ENCODE assay signal across 13 cellular contexts in the genomic region with DNA sequence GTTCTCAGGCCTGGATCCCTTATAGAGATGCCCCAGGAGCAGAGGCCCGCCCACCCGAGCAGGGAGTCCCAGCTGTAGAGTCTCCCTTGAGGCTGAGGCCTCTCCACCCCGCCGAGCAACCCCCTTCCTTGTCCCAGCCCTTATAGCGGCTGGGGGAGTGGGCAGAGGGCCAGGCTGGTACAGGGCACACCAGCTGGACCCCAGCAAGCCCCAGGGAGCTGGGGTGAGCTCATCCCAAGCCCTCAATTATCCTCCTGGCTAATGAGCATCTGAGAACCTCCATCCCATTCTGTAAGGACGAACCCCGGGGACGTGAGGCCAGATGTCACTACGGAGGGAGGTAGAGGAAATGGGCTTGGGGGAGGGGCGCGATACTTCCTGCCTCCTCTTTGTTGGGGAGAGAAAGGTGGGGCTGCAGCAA. TPM values are rescaled to one million over a fixed set of nuclear protein-coding genes. Genes with fewer than 3 reads are reported as not detected.
DNase-seq lines count a peak whose midpoint lies in the region; ATAC-seq and TF ChIP-seq lines count a peak whose summit lies in the region.
"Had no signal": no experiment of that assay in that cellular context is flagged by ENCODE, and none has a peak within 500 bp of the region (broad histone marks: within the 10 kb centered on the region; RNA-seq: fewer than 3 reads in every experiment).

No MANE protein-coding gene starts in this region.

- no peaks in the 10 kb centered on the region for H3K9me3 Mint-ChIP-seq in IgD-negative memory B cell
- H3K9me3 Mint-ChIP-seq in activated CD8-positive, alpha-beta T cell treated with anti-CD3 and anti-CD28 coated beads, Interleukin-2, amount 10 ng/mL, durations not matched to agents 7 days and 5 days (ENCODE audit: insufficient read depth): no peaks in the 10 kb centered on the region
- no peaks in the 10 kb centered on the region for H3K9me3 Mint-ChIP-seq in memory B cell
- H3K9me3 Mint-ChIP-seq in chondrocyte (ENCODE audit: low read depth): no peaks in the 10 kb centered on the region
- H3K9me3 Mint-ChIP-seq: natural killer cell treated with Interleukin-12 subunit alpha and Interleukin-12 subunit beta and Interleukin-15 and Interleukin-18, amount 100 ng/mL, for 72 hours had no signal

- POLR2A ChIA-PET in activated CD8-positive, alpha-beta T cell treated with anti-CD3 and anti-CD28 coated beads, Interleukin-2, amount 10 ng/mL, durations not matched to agents 7 days and 5 days (lab: Charles Lee): no interaction called here

- H3K27me3 Mint-ChIP-seq in IgD-negative memory B cell: no peaks in the 10 kb centered on the region
- no peaks in the 10 kb centered on the region for H3K27me3 Mint-ChIP-seq in activated CD8-positive, alpha-beta T cell treated with anti-CD3 and anti-CD28 coated beads, Interleukin-2, amount 10 ng/mL, durations not matched to agents 7 days and 5 days (ENCODE audit: low read depth)
- H3K27me3 Mint-ChIP-seq in memory B cell: no peaks in the 10 kb centered on the region
- H3K27me3 Mint-ChIP-seq in chondrocyte (ENCODE audit: low read depth): no peaks in the 10 kb centered on the region

- no peak for ATAC-seq in activated CD8-positive, alpha-beta T cell treated with anti-CD3 and anti-CD28 coated beads, Interleukin-2, amount 10 ng/mL, durations not matched to agents 7 days and 5 days
- no peak for ATAC-seq in memory B cell (ENCODE audit: low read depth)
- ATAC-seq: natural killer cell treated with Interleukin-12 subunit alpha and Interleukin-12 subunit beta and Interleukin-15 and Interleukin-18, amount 100 ng/mL, for 72 hours had no signal

- H3K36me3 Mint-ChIP-seq in IgD-negative memory B cell (peaks cover 1% of the 10 kb centered on the region), memory B cell (no peaks in the 10 kb centered on the region), chondrocyte (ENCODE audit: low read depth) (no peaks in the 10 kb centered on the region)
- H3K36me3 Mint-ChIP-seq in activated CD8-positive, alpha-beta T cell treated with anti-CD3 and anti-CD28 coated beads, Interleukin-2, amount 10 ng/mL, durations not matched to agents 7 days and 5 days (ENCODE audit: low read depth): no peaks in the 10 kb centered on the region
- H3K36me3 Mint-ChIP-seq: natural killer cell treated with Interleukin-12 subunit alpha and Interleukin-12 subunit beta and Interleukin-15 and Interleukin-18, amount 100 ng/mL, for 72 hours had no signal

- H3K4me1 Mint-ChIP-seq in IgD-negative memory B cell: peaks cover 20 to 35% (median 20%) of the 10 kb centered on the region in 3 donors
- peaks cover 49% of the 10 kb centered on the region for H3K4me1 Mint-ChIP-seq in activated CD8-positive, alpha-beta T cell treated with anti-CD3 and anti-CD28 coated beads, Interleukin-2, amount 10 ng/mL, durations not matched to agents 7 days and 5 days (ENCODE audit: low read depth)
- peaks cover 29% of the 10 kb centered on the region for H3K4me1 Mint-ChIP-seq in memory B cell
- peaks cover 11% of the 10 kb centered on the region for H3K4me1 Mint-ChIP-seq in chondrocyte (ENCODE audit: low read depth)

- DNase-seq in NCI-H1417 (lab: John Stamatoyannopoulos, UW) (peak in 2 of 3 experiments; percentile 17 to 69), NCI-H1417 treated with DMSO at 0.1 percent for 48 hours (lab: John Stamatoyannopoulos, UW) (no peak), memory B cell (ENCODE audit: low spot score in 2 of 2) (no peak), chondrocyte (ENCODE audit: low spot score) (no peak), hypothalamus (lab: John Stamatoyannopoulos, UW) (no peak), globus pallidus (ENCODE audit: low spot score) (no peak)
- peak; percentile 64 for DNase-seq in activated CD8-positive, alpha-beta T cell treated with anti-CD3 and anti-CD28 coated beads, Interleukin-2, amount 10 ng/mL, durations not matched to agents 7 days and 5 days
- DNase-seq: dorsolateral prefrontal cortex, GDM1, NCI-H226, SW 1271 had no signal

- CTCF ChIA-PET in activated CD8-positive, alpha-beta T cell treated with anti-CD3 and anti-CD28 coated beads, Interleukin-2, amount 10 ng/mL, durations not matched to agents 7 days and 5 days (lab: Charles Lee): interaction anchor here (0.9 to 2.6 kb wide), 6 partner anchors 16 to 133 kb away, joined by 3 to 12 read pairs (median 4); no protein-coding TSS in a partner anchor

- peak overlapping the region; percentile 5 to 88 (median 82) for H3K4me3 Mint-ChIP-seq in IgD-negative memory B cell
- peak overlapping the region; percentile 62 for H3K4me3 Mint-ChIP-seq in activated CD8-positive, alpha-beta T cell treated with anti-CD3 and anti-CD28 coated beads, Interleukin-2, amount 10 ng/mL, durations not matched to agents 7 days and 5 days
- no peak overlapping the region for H3K4me3 Mint-ChIP-seq in memory B cell
- H3K4me3 Mint-ChIP-seq in chondrocyte (ENCODE audit: unreplicated experiment): no peak overlapping the region
- H3K4me3 Mint-ChIP-seq: natural killer cell treated with Interleukin-12 subunit alpha and Interleukin-12 subunit beta and Interleukin-15 and Interleukin-18, amount 100 ng/mL, for 72 hours had no signal

- H3K27ac Mint-ChIP-seq in IgD-negative memory B cell (peak overlapping the region; percentile 77 to 86 (median 82)), memory B cell (peak overlapping the region; percentile 66), chondrocyte (ENCODE audit: unreplicated experiment) (no peak overlapping the region)
- peak overlapping the region; percentile 80 for H3K27ac Mint-ChIP-seq in activated CD8-positive, alpha-beta T cell treated with anti-CD3 and anti-CD28 coated beads, Interleukin-2, amount 10 ng/mL, durations not matched to agents 7 days and 5 days
- H3K27ac Mint-ChIP-seq: natural killer cell treated with Interleukin-12 subunit alpha and Interleukin-12 subunit beta and Interleukin-15 and Interleukin-18, amount 100 ng/mL, for 72 hours had no signal

- TF ChIP-seq CTCF in chondrocyte (IDR thresholded peaks at IDR 0.05): no peak

RNA-seq across cellular contexts. Expression of gene SNN, which starts 3.2 kb away (rescaled TPM):
- 60.9 TPM for polyA plus RNA-seq in IgD-negative memory B cell
- 10 to 100 TPM; 27.3 to 28.9 TPM for total RNA-seq in activated CD8-positive, alpha-beta T cell treated with anti-CD3 and anti-CD28 coated beads, Interleukin-2, amount 10 ng/mL, durations not matched to agents 7 days and 5 days
- 12.5 to 15.3 TPM (median 14.0 TPM) in 3 replicates for total RNA-seq in chondrocyte

Comparison
In these comparisons a context has a peak if more than half of its experiments do, and no peak if none do; other contexts are left out.
1. DNase-seq: peak in NCI-H1417 (2 of 3) and activated CD8-positive, alpha-beta T cell treated with anti-CD3 and anti-CD28 coated beads, Interleukin-2, amount 10 ng/mL, durations not matched to agents 7 days and 5 days (single experiment); none in NCI-H1417 treated with DMSO at 0.1 percent for 48 hours (single experiment), memory B cell (0 of 2), chondrocyte (single experiment), hypothalamus (0 of 51) and globus pallidus (single experiment).
2. H3K4me3 Mint-ChIP-seq: peak in IgD-negative memory B cell (4 of 4) and activated CD8-positive, alpha-beta T cell treated with anti-CD3 and anti-CD28 coated beads, Interleukin-2, amount 10 ng/mL, durations not matched to agents 7 days and 5 days (single experiment); none in memory B cell (single experiment) and chondrocyte (single experiment).